In genomic region chr5:149411738-149412519, GRCh38 we compare ENCODE assay signal across 16 cellular contexts. TPM values are rescaled to one million over a fixed set of nuclear protein-coding genes. Genes with fewer than 3 reads are reported as not detected.
DNase-seq lines count a peak whose midpoint lies in the region; ATAC-seq and TF ChIP-seq lines count a peak whose summit lies in the region.
"Had no signal": no experiment of that assay in that cellular context is flagged by ENCODE, and none has a peak within 500 bp of the region (broad histone marks: within the 10 kb centered on the region; RNA-seq: fewer than 3 reads in every experiment).

No MANE protein-coding gene starts in this region.

- peaks cover 92% of the 10 kb centered on the region for H4K20me1 ChIP-seq in osteoblast (ENCODE audit: insufficient read depth, low read length)

- H3K36me3 ChIP-seq in Peyer's patch (peaks cover 0 to 6% (median 0%) of the 10 kb centered on the region in 3 donors), esophagus muscularis mucosa (peaks cover 0 to 100% (median 84%) of the 10 kb centered on the region in 4 donors), osteoblast (ENCODE audit: insufficient read depth, low read length) (peaks cover 81% of the 10 kb centered on the region), tibial nerve (no peaks in the 10 kb centered on the region)

- H3K27ac ChIP-seq in Peyer's patch (peak overlapping the region; percentile 50 to 90 (median 70)), esophagus muscularis mucosa (replicated peaks in 1 of 4) (peak overlapping the region; percentile 94 to 98 (median 96)), osteoblast (ENCODE audit: low read depth, low read length) (peak overlapping the region; percentile 92), tibial nerve (peak overlapping the region in 3 of 4 donors; percentile 44 to 67 (median 56))
- H3K27ac ChIP-seq: C4-2B had no signal

- no peaks in the 10 kb centered on the region for H3K27me3 ChIP-seq in Peyer's patch
- no peaks in the 10 kb centered on the region for H3K27me3 ChIP-seq in esophagus muscularis mucosa
- H3K27me3 ChIP-seq in osteoblast (ENCODE audit: insufficient read depth, low read length), result no peaks in the 10 kb centered on the region
- H3K27me3 ChIP-seq in tibial nerve, result no peaks in the 10 kb centered on the region

- no peak for ATAC-seq in GM19023 (IDR thresholded peaks at IDR 0.05; ENCODE audit: unreplicated experiment)
- ATAC-seq: activated CD4-positive, alpha-beta T cell treated with anti-CD3 and anti-CD28 coated beads for 36 hours; GM23338; stimulated activated memory B cell treated with anti-CD40 and anti-IgM and Interleukin-4, amounts not matched to agents 10 μg/mL and 1 μg/mL and 100 μg/mL, for 72 hours had no signal

- TF ChIP-seq POLR2A in Peyer's patch (IDR thresholded peaks at IDR 0.05), result no peak
- TF ChIP-seq POLR2A in esophagus muscularis mucosa (IDR thresholded peaks at IDR 0.05; ENCODE audit: low read depth), result no peak
- no peak for TF ChIP-seq POLR2A in tibial nerve (IDR thresholded peaks at IDR 0.05)

- TF ChIP-seq EP300 in esophagus muscularis mucosa (IDR thresholded peaks at IDR 0.05) (no peak), tibial nerve (IDR thresholded peaks at IDR 0.05) (no peak)

- peak overlapping the region; percentile 87 for H3K4me2 ChIP-seq in osteoblast (ENCODE audit: insufficient read depth, low read length)
- H3K4me2 ChIP-seq: GM23338 had no signal

- H3K9me3 ChIP-seq in Peyer's patch, result no peaks in the 10 kb centered on the region
- H3K9me3 ChIP-seq in esophagus muscularis mucosa, result no peaks in the 10 kb centered on the region
- H3K9me3 ChIP-seq in osteoblast (ENCODE audit: low read depth, low read length), result no peaks in the 10 kb centered on the region
- H3K9me3 ChIP-seq in tibial nerve, result no peaks in the 10 kb centered on the region

- intact Hi-C loops in esophagus muscularis mucosa (cut with DNase I), result no loop called here

- TF ChIP-seq CTCF in Peyer's patch (IDR thresholded peaks at IDR 0.05) (no peak), esophagus muscularis mucosa (IDR thresholded peaks at IDR 0.05) (no peak), osteoblast (IDR thresholded peaks at IDR 0.05; ENCODE audit: extremely low read depth, low read depth, low read length) (no peak), tibial nerve (IDR thresholded peaks at IDR 0.05) (no peak)

- H3K4me3 ChIP-seq in Peyer's patch, result peak overlapping the region in 2 of 4 donors; percentile 6 to 55
- H3K4me3 ChIP-seq in esophagus muscularis mucosa, result peak overlapping the region; percentile 62 to 77 (median 68)
- H3K4me3 ChIP-seq in osteoblast (ENCODE audit: insufficient read depth, low read length), result no peak overlapping the region
- peak overlapping the region in 3 of 4 donors; percentile 5 to 57 (median 7) for H3K4me3 ChIP-seq in tibial nerve
- H3K4me3 ChIP-seq: GM23338 had no signal

- DNase-seq in Peyer's patch (no peak), esophagus muscularis mucosa (ENCODE audit: extremely low spot score) (no peak), osteoblast (ENCODE audit: insufficient read length, low spot score, missing footprints) (no peak), tibial nerve (ENCODE audit: low spot score in 2 of 2) (no peak), islet precursor cell (no peak)
- DNase-seq in effector CD8-positive, alpha-beta T cell (lab: John Stamatoyannopoulos, UW), result no peak
- DNase-seq: activated CD4-positive, alpha-beta T cell treated with anti-CD3 and anti-CD28 coated beads for 36 hours; activated naive CD4-positive, alpha-beta T cell treated with Interleukin-2 at 50 U/mL for 16 hours; DND-41; Kasumi-1; NCI-H1417 treated with DMSO at 0.1 percent for 48 hours; NCI-H446 had no signal

- no peak overlapping the region for H2AFZ ChIP-seq in osteoblast (ENCODE audit: low read length)
- H2AFZ ChIP-seq: GM23338 had no signal

- H3K79me2 ChIP-seq in osteoblast (ENCODE audit: insufficient read depth, low read length), result peaks cover 97% of the 10 kb centered on the region

- H3K4me1 ChIP-seq in Peyer's patch (peaks cover 0 to 10% (median 0%) of the 10 kb centered on the region in 4 donors), esophagus muscularis mucosa (peaks cover 24 to 53% (median 47%) of the 10 kb centered on the region in 4 donors), osteoblast (ENCODE audit: insufficient read depth, low read length) (peaks cover 87% of the 10 kb centered on the region), tibial nerve (peaks cover 0 to 17% (median under 1%) of the 10 kb centered on the region in 4 donors)

- WGBS in esophagus muscularis mucosa, result 41% methylated on average over 9 of the region's 9 CpGs
- 73 to 81% methylated on average over 8 to 9 of the region's 9 CpGs for WGBS in tibial nerve, 2 donors

RNA-seq across cellular contexts. Expression of gene IL17B, which starts 32.8 kb away (rescaled TPM):
- total RNA-seq in Peyer's patch (not detected), esophagus muscularis mucosa (10 to 100 TPM in 2 of 4 donors, 1 to 10 TPM in 2; 2.5 to 20.3 (median 8.0) TPM), osteoblast (0.29 TPM in 1 of 2 replicates, not detected in the other), tibial nerve (100 to 1,000 TPM in 1 of 4 donors, 10 to 100 TPM in 3; 22.8 to 109 (median 80.7) TPM)
- total RNA-seq: activated CD4-positive, alpha-beta T cell treated with anti-CD3 and anti-CD28 coated beads for 36 hours; GM23338 had no signal

RNA-seq across cellular contexts. Expression of gene PCYOX1L, which starts 54.1 kb away (rescaled TPM):
- total RNA-seq in Peyer's patch (10 to 100 TPM in 1 of 4 donors, 1 to 10 TPM in 3; 5.2 to 12.4 (median 6.3) TPM), esophagus muscularis mucosa (1 to 10 TPM; 4.0 to 5.8 (median 4.7) TPM), osteoblast (4.3 and 4.7 TPM in 2 replicates), tibial nerve (1 to 10 TPM; 5.0 to 8.2 (median 6.7) TPM)
